30 cellular contexts compared by ENCODE assay signal in genomic region chr4:175616287-175616686, GRCh38.
"Had no signal": no experiment of that assay in that cellular context is flagged by ENCODE, and none has a peak within 500 bp of the region (broad histone marks: within the 10 kb centered on the region; RNA-seq: fewer than 3 reads in every experiment).

No MANE protein-coding gene starts in this region.

- H3K9me3 ChIP-seq: adrenal gland, ascending aorta, body of pancreas, breast epithelium had no signal

- H3K4me1 ChIP-seq: adrenal gland, ascending aorta, body of pancreas, breast epithelium had no signal

- H3K27me3 ChIP-seq: adrenal gland, ascending aorta, body of pancreas, brain microvascular endothelial cell, breast epithelium, cardiac muscle cell had no signal

- H3K36me3 ChIP-seq: adrenal gland, ascending aorta, brain microvascular endothelial cell, breast epithelium, cardiac muscle cell had no signal

- ATAC-seq: activated naive CD4-positive, alpha-beta T cell treated with anti-CD3 and anti-CD28 coated beads, Interleukin-2, amount 50 U/mL, for 72 hours; activated naive CD8-positive, alpha-beta T cell treated with anti-CD3 and anti-CD28 coated beads, Interleukin-2, amount 50 U/mL, for 24 hours; activated T-cell treated with anti-CD3 and anti-CD28 coated beads, Interleukin-2, amount 50 U/mL, for 4 hours; activated T-cell treated with anti-CD3 and anti-CD28 coated beads, Interleukin-2, amount 50 U/mL, for 72 hours; activated T-helper 17 cell treated with anti-CD3 and anti-CD28 coated beads, Interleukin-2, amount 50 U/mL, for 72 hours; body of pancreas had no signal

- H3K4me3 ChIP-seq: adrenal gland, ascending aorta, body of pancreas, breast epithelium, cardiac muscle cell had no signal

- H3K27ac ChIP-seq: adrenal gland, ascending aorta, body of pancreas, brain microvascular endothelial cell, breast epithelium, cardiac muscle cell had no signal

- DNase-seq: activated effector memory CD4-positive, alpha-beta T cell treated with anti-CD3 and anti-CD28 coated beads, Interleukin-2, amount 50 U/mL, for 16 hours; activated effector memory CD4-positive, alpha-beta T cell treated with Interleukin-2 at 50 U/mL for 16 hours; activated gamma-delta T cell; activated gamma-delta T cell treated with Interleukin-2 at 50 U/mL for 16 hours; activated naive CD4-positive, alpha-beta T cell; activated naive CD4-positive, alpha-beta T cell treated with anti-CD3 and anti-CD28 coated beads for 36 hours; activated naive CD4-positive, alpha-beta T cell treated with anti-CD3 and anti-CD28 coated beads, Interleukin-2, amount 10 ng/mL, durations not matched to agents 7 days and 5 days; activated naive CD4-positive, alpha-beta T cell treated with anti-CD3 and anti-CD28 coated beads, Interleukin-2, amount 50 U/mL, for 16 hours; activated naive CD4-positive, alpha-beta T cell treated with Interleukin-2 at 50 U/mL for 16 hours; activated naive CD8-positive, alpha-beta T cell treated with anti-CD3 and anti-CD28 coated beads for 36 hours; activated naive CD8-positive, alpha-beta T cell treated with anti-CD3 and anti-CD28 coated beads, Interleukin-2, amount 10 ng/mL, durations not matched to agents 7 days and 5 days; activated naive CD8-positive, alpha-beta T cell treated with anti-CD3 and anti-CD28 coated beads, Interleukin-2, amount 50 U/mL, for 24 hours; activated T-cell treated with anti-CD3 and anti-CD28 coated beads, Interleukin-2, amount 50 U/mL, for 4 hours; activated T-cell treated with anti-CD3 and anti-CD28 coated beads, Interleukin-2, amount 50 U/mL, for 48 hours; activated T-cell treated with anti-CD3 and anti-CD28 coated beads, Interleukin-2, amount 50 U/mL, for 72 hours; adrenal gland; amniotic stem cell; amygdala; anterior cingulate cortex; aorta; body of pancreas; brain microvascular endothelial cell; caudate nucleus; central memory CD4-positive, alpha-beta T cell; cerebellar nuclear complex had no signal
